8 cellular contexts compared by ENCODE assay signal in the genomic region with DNA sequence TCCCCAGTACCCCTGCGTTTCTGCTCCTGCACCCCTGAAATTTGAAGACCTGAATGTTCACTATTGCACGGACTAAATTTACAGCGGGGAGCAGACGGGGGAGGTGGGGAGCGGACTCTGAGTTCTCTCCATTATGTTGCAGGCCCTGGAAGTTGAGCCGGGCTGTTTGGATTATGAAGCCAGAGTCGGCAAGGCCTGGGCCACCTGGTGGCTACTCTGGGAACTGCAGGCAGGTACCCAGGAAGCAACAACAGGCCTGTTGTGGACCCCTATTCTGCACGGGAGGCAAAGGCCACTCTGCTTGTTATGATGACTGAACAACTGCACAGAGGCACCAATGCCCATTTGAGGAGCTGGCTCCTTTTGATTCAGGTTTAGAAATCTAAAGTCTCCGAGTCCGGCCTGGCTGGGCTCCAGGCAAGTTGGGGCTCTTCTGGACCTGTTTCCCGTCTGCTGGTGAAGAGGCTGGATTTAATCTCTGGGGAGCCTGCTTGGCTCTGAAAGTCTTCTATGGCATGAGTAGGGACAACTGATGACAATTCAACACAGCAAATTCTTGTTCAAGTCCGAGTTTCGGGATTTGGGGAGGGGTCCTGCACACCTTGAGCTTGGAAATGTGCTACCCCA. TPM values are rescaled to one million over a fixed set of nuclear protein-coding genes. Genes with fewer than 3 reads are reported as not detected.
A peak's percentile ranks its signal among the peaks of the same experiment; 100 is the strongest.
DNase-seq lines count a peak whose midpoint lies in the region; ATAC-seq and TF ChIP-seq lines count a peak whose summit lies in the region.

No MANE protein-coding gene starts in this region.

- no peaks in the 10 kb centered on the region for H3K4me1 ChIP-seq in right cardiac atrium (ENCODE audit: control insufficient read depth, insufficient read depth, low read length)
- H3K4me1 ChIP-seq in sigmoid colon = peaks cover 0 to 16% (median 7%) of the 10 kb centered on the region in 4 donors

- ATAC-seq in right cardiac atrium (peak; percentile 37 to 60), GM18498 (IDR thresholded peaks at IDR 0.05; ENCODE audit: unreplicated experiment) (no peak), HG02840 (IDR thresholded peaks at IDR 0.05; ENCODE audit: low FRiP score, unreplicated experiment) (no peak)

- DNase-seq in GM03348 (ENCODE audit: low spot score) = peak; percentile 86
- peak in 55 of 76 experiments; percentile 1 to 66 (median 36) for DNase-seq in HUDEP-2 (lab: John Stamatoyannopoulos, UW; ENCODE audit: unreplicated experiment in 76 of 76)
- DNase-seq in T-helper 1 cell = peak in 4 of 5 donors; percentile 35 to 56 (median 43)
- DNase-seq in amygdala (lab: John Stamatoyannopoulos, UW) = peak in 48 of 56 donors; percentile 5 to 81 (median 32)
- DNase-seq in right cardiac atrium = peak; percentile 77 to 93 (median 89)
- peak; percentile 90 for DNase-seq in sigmoid colon

- H3K9me3 ChIP-seq in right cardiac atrium (ENCODE audit: control insufficient read depth, low read length) = no peaks in the 10 kb centered on the region
- no peaks in the 10 kb centered on the region for H3K9me3 ChIP-seq in sigmoid colon

- H3K27ac ChIP-seq in right cardiac atrium (ENCODE audit: low read length) (peak overlapping the region; percentile 9), sigmoid colon (peak overlapping the region in 3 of 4 donors; percentile 14 to 29 (median 25))

- H3K27me3 ChIP-seq in right cardiac atrium (ENCODE audit: control insufficient read depth, insufficient read depth) (no peaks in the 10 kb centered on the region), sigmoid colon (no peaks in the 10 kb centered on the region)

- TF ChIP-seq EP300 in sigmoid colon (IDR thresholded peaks at IDR 0.05) = no peak

- TF ChIP-seq POLR2A in sigmoid colon (IDR thresholded peaks at IDR 0.05) = no peak

- TF ChIP-seq CTCF in sigmoid colon (IDR thresholded peaks at IDR 0.05) = peak; percentile 91 to 100 (median 96)

- 31% methylated on average over 13 of the region's 13 CpGs for WGBS in right cardiac atrium
- WGBS in sigmoid colon, 2 donors = 36 to 38% methylated on average over 13 of the region's 13 CpGs

- H3K4me3 ChIP-seq in right cardiac atrium (ENCODE audit: low read length) (no peak overlapping the region), sigmoid colon (peak overlapping the region in 1 of 4 donors; percentile 3)

- no peaks in the 10 kb centered on the region for H3K36me3 ChIP-seq in sigmoid colon

- intact Hi-C loops in right cardiac atrium (cut with DNase I) = loop anchor here (5.0 kb wide), 1 partner anchor 236 kb away; no protein-coding TSS in a partner anchor
- intact Hi-C loops in sigmoid colon (cut with DNase I) = loop anchor here (1.0 to 5.0 kb wide), 2 partner anchors 106 to 238 kb away; partner anchors contain the start of gene PRIMA1

RNA-seq across cellular contexts. Expression of gene FAM181A, which starts 34.1 kb away (rescaled TPM):
- total RNA-seq in right cardiac atrium = not detected
- not detected for polyA plus RNA-seq in right cardiac atrium
- not detected for total RNA-seq in sigmoid colon
- not detected for polyA plus RNA-seq in sigmoid colon

Comparison
In these comparisons a context has a peak if more than half of its experiments do, and no peak if none do; other contexts are left out.
1. DNase-seq: peak in every context shown above with its lines; median percentile 90 in sigmoid colon; 89 in right cardiac atrium; 86 in GM03348; 43 in T-helper 1 cell; 36 in HUDEP-2; 32 in amygdala.
2. ATAC-seq: peak in right cardiac atrium (2 of 2); none in GM18498 (single experiment) and HG02840 (single experiment).